In genomic region chr19:11506101-11506555, GRCh38 we compare ENCODE assay signal across 1 cellular context.
TF ChIP-seq lines count a peak whose summit lies in the region.

No MANE protein-coding gene starts in this region.

TF ChIP-seq in HEK293, 187 proteins besides CTCF, POLR2A, EP300 and RAD21 (continued from another document):
- no peak for TF ChIP-seq ZNF354C (tag by site-specific recombination; IDR thresholded peaks at IDR 0.05; ENCODE audit: borderline replicate concordance, low read depth)
- TF ChIP-seq ZNF600 (tag by site-specific recombination; IDR thresholded peaks at IDR 0.05): peak; percentile 77
- no peak for TF ChIP-seq KLF17 (tag by site-specific recombination; IDR thresholded peaks at IDR 0.05)
- TF ChIP-seq ZFP41 (tag by site-specific recombination; IDR thresholded peaks at IDR 0.05; ENCODE audit: borderline replicate concordance): no peak
- TF ChIP-seq HOXD13 (CRISPR knock-in tag; IDR thresholded peaks at IDR 0.05; ENCODE audit: borderline replicate concordance): no peak
- no peak for TF ChIP-seq TRIM28 (IDR thresholded peaks at IDR 0.05; ENCODE audit: borderline replicate concordance, low read length)
- TF ChIP-seq ZNF792 (tag by site-specific recombination; IDR thresholded peaks at IDR 0.05): no peak
- no peak for TF ChIP-seq PATZ1 (tag by site-specific recombination; IDR thresholded peaks at IDR 0.05)
TF ChIP-seq in HEK293: peak in this region for 5.
